8 cellular contexts compared by ENCODE assay signal in genomic region chr12:57240069-57240921, GRCh38. TPM values are rescaled to one million over a fixed set of nuclear protein-coding genes. Genes with fewer than 3 reads are reported as not detected.
DNase-seq lines count a peak whose midpoint lies in the region; ATAC-seq, FAIRE-seq and TF ChIP-seq lines count a peak whose summit lies in the region.

No MANE protein-coding gene starts in this region.

- H2AFZ ChIP-seq in K562 (ENCODE audit: low read depth, low read length), result peak overlapping the region; percentile 99

- peaks cover 45 to 83% of the 10 kb centered on the region in 2 experiments for H3K4me1 ChIP-seq in K562 (replicated peaks in 1 of 2; ENCODE audit: control insufficient read depth in 2 of 2, insufficient read depth in 2 of 2, low read length in 2 of 2)

- ATAC-seq in K562, result peak; percentile 1; the same call in 2 of the 3 replicates
- no peak for ATAC-seq in HG03342 (IDR thresholded peaks at IDR 0.05; ENCODE audit: unreplicated experiment)
- ATAC-seq in HG03159 (IDR thresholded peaks at IDR 0.05; ENCODE audit: unreplicated experiment), result no peak

- TF ChIP-seq POLR2A in K562 (conservative IDR thresholded peaks at IDR 0.05), result no peak

- H3K36me3 ChIP-seq in K562 (ENCODE audit: control insufficient read depth, insufficient read depth, low read length), result peaks cover 6% of the 10 kb centered on the region; the same call in 1 of the 3 replicates

- CTCF ChIA-PET in K562 (lab: Yijun Ruan, JAX; ENCODE audit: low intra/inter-chr PET ratio), result interaction anchor here (0.5 to 6.6 kb wide), 8 partner anchors 20 to 232 kb away, joined by 3 to 186 read pairs (median 3); partner anchors contain the start of gene NXPH4

- no peak for TF ChIP-seq CTCF in GM12875 (IDR thresholded peaks at IDR 0.05; ENCODE audit: borderline replicate concordance, insufficient read depth, low read depth, low read length)
- TF ChIP-seq CTCF in K562 (IDR thresholded peaks at IDR 0.05 in 2 of 3, conservative IDR thresholded peaks at IDR 0.05 in 1 of 3; ENCODE audit: insufficient read depth in 2 of 3, low read depth in 1 of 3, low read length in 3 of 3), result no peak

- no peak for FAIRE-seq in K562 (lab: Jason Lieb, UNC)

- peaks cover 2 to 23% of the 10 kb centered on the region in 2 experiments; a peak in 3 of 5 replicates for H3K27me3 ChIP-seq in K562 (ENCODE audit: control insufficient read depth in 2 of 2, insufficient read depth in 2 of 2, low read length in 2 of 2)

- TF ChIP-seq RAD21 in K562 (CRISPR knock-in tag; conservative IDR thresholded peaks at IDR 0.05 in 1 of 2, IDR thresholded peaks at IDR 0.05 in 1 of 2), result no peak

- no peaks in the 10 kb centered on the region for H3K9me1 ChIP-seq in K562 (ENCODE audit: control insufficient read depth, insufficient read depth, low read length)

- no TSS peak for BruUV-seq in K562 (replicated peaks; lab: Mats Ljungman, UMichigan)

- peak overlapping the region; percentile 84 for H3K4me2 ChIP-seq in K562 (ENCODE audit: insufficient read depth, low read length)

- DNase-seq in MV-4-11 (lab: John Stamatoyannopoulos, UW) (peak; percentile 61), T-helper 1 cell (peak in 4 of 5 donors; percentile 54 to 88 (median 67)), K562 (ENCODE audit: extremely low read depth in 1 of 4, low spot score in 3 of 4) (peak; percentile 49 to 75 (median 73)), immature natural killer cell (peak in 2 of 3 donors; percentile 48 to 49)
- peak; percentile 70 for DNase-seq in stimulated activated CD4-positive, alpha-beta T cell treated with anti-CD3 and anti-CD28 coated beads, Interleukin-12 subunit alpha, Interleukin-12 subunit beta, amount 100 ng/mL, for 4 hours

- intact Hi-C loops in K562 (cut with micrococcal nuclease), result loop anchor here (5.0 to 10.0 kb wide), 3 partner anchors 43 to 163 kb away; partner anchors contain the start of genes LRP1 and NEMP1

- H3K9me3 Mint-ChIP-seq in immature natural killer cell, result no peaks in the 10 kb centered on the region

- H3K27me3 Mint-ChIP-seq in immature natural killer cell (ENCODE audit: low read depth in 3 of 3), result peaks cover 34 to 49% (median 48%) of the 10 kb centered on the region in 3 donors

- 3% methylated on average over 51 of the region's 72 CpGs for WGBS in K562 (ENCODE audit: insufficient coverage, low coverage, missing lambda C conversion rate)

- peak overlapping the region in 4 of 6 donors; percentile 47 to 70 (median 53) for H3K27ac Mint-ChIP-seq in immature natural killer cell

- H3K27ac ChIP-seq in K562 (ENCODE audit: extremely low read depth, low read depth, low read length), result no peak overlapping the region; the same call in 2 of the 3 replicates

- in situ Hi-C loops in K562 (cut with MboI), result loop anchor here (5.0 kb wide), 1 partner anchor 33 kb away; no protein-coding TSS in a partner anchor

- H3K9ac ChIP-seq in K562 (ENCODE audit: insufficient read depth in 1 of 2, low read depth in 2 of 2, low read length in 2 of 2), result peak overlapping the region; percentile 63 to 84; a peak in 3 of 4 replicates

- H3K4me3 Mint-ChIP-seq in immature natural killer cell, result peak overlapping the region; percentile 81 to 91 (median 86)

- H3K4me3 ChIP-seq in GM12875 (ENCODE audit: low read depth, low read length) (peak overlapping the region; percentile 62), K562 (peak overlapping the region; percentile 46)

- peaks cover 0 to 3% (median 0%) of the 10 kb centered on the region in 3 donors for H3K36me3 Mint-ChIP-seq in immature natural killer cell

- TF ChIP-seq EP300 in K562 (IDR thresholded peaks at IDR 0.05; ENCODE audit: low read length), result no peak

- POLR2A ChIA-PET in K562 (lab: Yijun Ruan, JAX), result interaction anchor here (0.6 to 4.7 kb wide), 5 partner anchors 10 to 219 kb away, joined by 3 to 33 read pairs (median 3); partner anchors contain the start of gene SHMT2

- H4K20me1 ChIP-seq in K562 (replicated peaks; ENCODE audit: control insufficient read depth, insufficient read depth, low read length), result peaks cover 8% of the 10 kb centered on the region

- peaks cover 66 to 73% of the 10 kb centered on the region in 2 donors for H3K4me1 Mint-ChIP-seq in immature natural killer cell

- no peaks in the 10 kb centered on the region for H3K9me3 ChIP-seq in K562 (replicated peaks; ENCODE audit: control insufficient read depth, insufficient read depth, low read depth, low read length)

- H3K79me2 ChIP-seq in K562 (ENCODE audit: control insufficient read depth, insufficient read depth, low read length), result no peaks in the 10 kb centered on the region

TF ChIP-seq in K562, 482 proteins besides CTCF, POLR2A, EP300 and RAD21 (continues in another document):
- TF ChIP-seq NONO (IDR thresholded peaks at IDR 0.05; ENCODE audit: low read depth in 2 of 2, low read length in 1 of 2) (0 out of 4 replicates have a peak, but pooled peaks of 1 of the 2 experiments have one; percentile 35), FOXJ2 (tag; IDR thresholded peaks at IDR 0.05) (0 out of 2 replicates have a peak, but pooled peaks have one; percentile 18), KDM1A (IDR thresholded peaks at IDR 0.05) (peak; percentile 54 to 70; a peak in 3 of 4 replicates)

RNA-seq across cellular contexts. Expression of gene STAC3, which starts 10.7 kb away (rescaled TPM):
- 7.4 and 7.7 TPM in 2 replicates for total RNA-seq in K562 (2011; cell fraction: chromatin; rRNA removed; ENCODE audit: low replicate concordance)
- total RNA-seq in K562 (2011; cell fraction: nucleolus; rRNA removed), result 3.8 and 5.3 TPM in 2 replicates
- 4.4 and 6.1 TPM in 2 replicates for total RNA-seq in K562 (2011; cell fraction: nucleoplasm; rRNA removed)
- 2.3 and 2.7 TPM in 2 replicates for total RNA-seq in K562 (2014; rRNA removed)
- 2.4 and 2.7 TPM in 2 replicates for total RNA-seq in K562 (2014; rRNA removed; fragmentation: Illumina TruSeq; extraction: Trizol)
- total RNA-seq in K562 (2015; rRNA removed; fragmentation: Illumina TruSeq; extraction: Trizol), result 3.3 and 3.5 TPM in 2 replicates
- 3.5 and 4.6 TPM in 2 replicates for total RNA-seq in K562 (2021)
- 4.0 and 5.6 TPM in 2 replicates for polyA plus RNA-seq in K562 (2011; rRNA removed)
- 1.9 and 3.3 TPM in 2 replicates for polyA plus RNA-seq in K562 (2011; cell fraction: cytosol; rRNA removed)
- polyA plus RNA-seq in K562 (2011; cell fraction: nucleus; rRNA removed), result 6.3 and 11.3 TPM in 2 replicates
- 7.5 and 8.5 TPM in 2 replicates for polyA plus RNA-seq in K562 (2012)
- 6.2 and 7.3 TPM in 2 replicates for polyA plus RNA-seq in K562 (2014; fragmentation: Illumina TruSeq; extraction: Trizol)
- under 1 TPM; 0.45 to 0.46 TPM for polyA plus RNA-seq in K562 (2014; fragmentation: Nextera tagmentation; extraction: Ambion mirVana)
- polyA plus RNA-seq in K562 (2014; rRNA removed), result 4.8 and 6.4 TPM in 2 replicates
- 3.2 TPM in 2 replicates for polyA minus RNA-seq in K562 (2011; rRNA and poly(A)+ RNA removed)
- 1.0 and 1.5 TPM in 2 replicates for polyA minus RNA-seq in K562 (2011; cell fraction: cytosol; rRNA and poly(A)+ RNA removed)
- polyA minus RNA-seq in K562 (2011; cell fraction: nucleus; rRNA and poly(A)+ RNA removed), result 1.3 and 3.9 TPM in 2 replicates
- not detected for polyA plus RNA-seq in immature natural killer cell

RNA-seq across cellular contexts. Expression of gene SHMT2, which starts 10.8 kb away (rescaled TPM):
- 95.6 and 251 TPM in 2 replicates for total RNA-seq in K562 (2011; cell fraction: chromatin; rRNA removed; ENCODE audit: low replicate concordance)
- total RNA-seq in K562 (2011; cell fraction: nucleolus; rRNA removed), result 199 and 247 TPM in 2 replicates
- total RNA-seq in K562 (2011; cell fraction: nucleoplasm; rRNA removed), result 115 and 136 TPM in 2 replicates
- total RNA-seq in K562 (2014; rRNA removed) (194 and 217 TPM in 2 replicates), K562 (2014; rRNA removed; fragmentation: Illumina TruSeq; extraction: Trizol) (76.9 and 92.0 TPM in 2 replicates), K562 (2015; rRNA removed; fragmentation: Illumina TruSeq; extraction: Trizol) (115 and 119 TPM in 2 replicates), K562 (2021) (227 and 243 TPM in 2 replicates)
- polyA plus RNA-seq in K562 (2011; rRNA removed) (84.6 and 226 TPM in 2 replicates), K562 (2014; fragmentation: Illumina TruSeq; extraction: Trizol) (319 and 377 TPM in 2 replicates), K562 (2014; fragmentation: Nextera tagmentation; extraction: Ambion mirVana) (10 to 100 TPM; 46.1 to 81.5 TPM), K562 (2014; rRNA removed) (154 and 158 TPM in 2 replicates), immature natural killer cell (10 to 100 TPM; 43.1 to 50.8 (median 49.3) TPM)
- polyA plus RNA-seq in K562 (2011; cell fraction: cytosol; rRNA removed), result 268 and 390 TPM in 2 replicates
- polyA plus RNA-seq in K562 (2011; cell fraction: nucleus; rRNA removed), result 341 and 344 TPM in 2 replicates
- 190 and 549 TPM in 2 replicates for polyA plus RNA-seq in K562 (2012)
- 95.0 and 99.1 TPM in 2 replicates for polyA minus RNA-seq in K562 (2011; rRNA and poly(A)+ RNA removed)
- polyA minus RNA-seq in K562 (2011; cell fraction: cytosol; rRNA and poly(A)+ RNA removed), result 155 and 228 TPM in 2 replicates
- 97.1 and 133 TPM in 2 replicates for polyA minus RNA-seq in K562 (2011; cell fraction: nucleus; rRNA and poly(A)+ RNA removed)

RNA-seq across cellular contexts. Expression of gene NXPH4, which starts 23.7 kb away (rescaled TPM):
- total RNA-seq in K562 (2011; cell fraction: chromatin; rRNA removed; ENCODE audit: low replicate concordance), result 1.7 and 4.4 TPM in 2 replicates
- total RNA-seq in K562 (2011; cell fraction: nucleolus; rRNA removed), result 4.7 and 5.7 TPM in 2 replicates
- 5.1 and 6.6 TPM in 2 replicates for total RNA-seq in K562 (2011; cell fraction: nucleoplasm; rRNA removed)
- total RNA-seq in K562 (2014; rRNA removed), result 1.0 and 1.4 TPM in 2 replicates
- total RNA-seq in K562 (2014; rRNA removed; fragmentation: Illumina TruSeq; extraction: Trizol), result 0.22 TPM in 1 of 2 replicates, not detected in the other
- total RNA-seq in K562 (2015; rRNA removed; fragmentation: Illumina TruSeq; extraction: Trizol), result 0.19 TPM in 1 of 2 replicates, not detected in the other
- 2.2 and 2.7 TPM in 2 replicates for total RNA-seq in K562 (2021)
- polyA plus RNA-seq in K562 (2011; rRNA removed), result 0.49 and 1.7 TPM in 2 replicates
- 0.59 and 0.91 TPM in 2 replicates for polyA plus RNA-seq in K562 (2011; cell fraction: cytosol; rRNA removed)
- polyA plus RNA-seq in K562 (2011; cell fraction: nucleus; rRNA removed), result 2.4 and 3.4 TPM in 2 replicates
- polyA plus RNA-seq in K562 (2012), result 2.7 and 7.2 TPM in 2 replicates
- polyA plus RNA-seq in K562 (2014; fragmentation: Illumina TruSeq; extraction: Trizol), result 1.1 and 1.9 TPM in 2 replicates
- polyA plus RNA-seq in K562 (2014; fragmentation: Nextera tagmentation; extraction: Ambion mirVana), result not detected
- 1.1 and 1.3 TPM in 2 replicates for polyA plus RNA-seq in K562 (2014; rRNA removed)
- 0.30 TPM in 1 of 2 replicates, not detected in the other for polyA minus RNA-seq in K562 (2011; rRNA and poly(A)+ RNA removed)
- polyA minus RNA-seq in K562 (2011; cell fraction: cytosol; rRNA and poly(A)+ RNA removed), result 3.2 and 4.1 TPM in 2 replicates
- 0.67 and 1.00 TPM in 2 replicates for polyA minus RNA-seq in K562 (2011; cell fraction: nucleus; rRNA and poly(A)+ RNA removed)
- polyA plus RNA-seq in immature natural killer cell, result not detected
